Comparison of ENCODE assay signal across 19 cellular contexts in genomic region chr2:181789827-181790448, GRCh38.
DNase-seq lines count a peak whose midpoint lies in the region; ATAC-seq and TF ChIP-seq lines count a peak whose summit lies in the region.
"Had no signal": no experiment of that assay in that cellular context is flagged by ENCODE, and none has a peak within 500 bp of the region (broad histone marks: within the 10 kb centered on the region; RNA-seq: fewer than 3 reads in every experiment).

No MANE protein-coding gene starts in this region.

- in situ Hi-C loops in GM13977 (cut with MboI; ENCODE audit: low pct_unique_long_range_greater_than_20kb, low sequenced_read_pairs, unreplicated experiment): no loop called here

- H3K4me1 ChIP-seq in SJSA1 (replicated peaks): peaks cover 56% of the 10 kb centered on the region
- peaks cover 38% of the 10 kb centered on the region for H3K4me1 ChIP-seq in mucosa of descending colon (ENCODE audit: low read depth)

- H3K27me3 ChIP-seq in SJSA1 (replicated peaks): no peaks in the 10 kb centered on the region
- H3K27me3 ChIP-seq: body of pancreas had no signal

- intact Hi-C loops in mucosa of descending colon (cut with DNase I, micrococcal nuclease): no loop called here

- H3K4me3 Mint-ChIP-seq in immature natural killer cell: no peak overlapping the region
- H3K4me3 Mint-ChIP-seq: mesothelial cell of epicardium had no signal

- peaks cover 0 to 7% (median 3%) of the 10 kb centered on the region in 3 donors for H3K27me3 Mint-ChIP-seq in immature natural killer cell (ENCODE audit: low read depth in 3 of 3)

- TF ChIP-seq CTCF in mucosa of descending colon (IDR thresholded peaks at IDR 0.05) (no peak), GM13977 (IDR thresholded peaks at IDR 0.05; ENCODE audit: extremely low read depth, insufficient read depth, missing control alignments) (no peak)

- peaks cover 0 to 6% (median 0%) of the 10 kb centered on the region in 6 donors for H3K9me3 Mint-ChIP-seq in immature natural killer cell

- H3K9me3 ChIP-seq in SJSA1 (replicated peaks) (no peaks in the 10 kb centered on the region; the same call in 1 of the 2 replicates), mucosa of descending colon (no peaks in the 10 kb centered on the region)
- H3K9me3 ChIP-seq: body of pancreas had no signal

- H3K27ac ChIP-seq in SJSA1: peak overlapping the region; percentile 98
- H3K27ac ChIP-seq: C4-2B had no signal

- no peaks in the 10 kb centered on the region for H3K36me3 Mint-ChIP-seq in immature natural killer cell

- H3K36me3 ChIP-seq in SJSA1 (no peaks in the 10 kb centered on the region), mucosa of descending colon (ENCODE audit: low read depth) (no peaks in the 10 kb centered on the region)

- H3K4me1 Mint-ChIP-seq in immature natural killer cell: no peaks in the 10 kb centered on the region

- ATAC-seq in GM19035 (IDR thresholded peaks at IDR 0.05; ENCODE audit: unreplicated experiment) (peak; percentile 33), HG02759 (IDR thresholded peaks at IDR 0.05; ENCODE audit: unreplicated experiment) (peak; percentile 25), mucosa of descending colon (peak; percentile 32)
- ATAC-seq: body of pancreas had no signal

- peak in 1 of 2 experiments; percentile 26 for DNase-seq in SJSA1 (ENCODE audit: low read depth in 1 of 2, low spot score in 2 of 2)
- no peak for DNase-seq in mucosa of descending colon
- DNase-seq in HuH-7.5 (ENCODE audit: low spot score): no peak
- no peak for DNase-seq in GM13977 (ENCODE audit: low spot score)
- no peak for DNase-seq in NCI-H510A treated with DMSO at 0.1 percent for 48 hours (lab: John Stamatoyannopoulos, UW)
- DNase-seq in immature natural killer cell: no peak
- DNase-seq: activated CD4-positive, alpha-beta T cell treated with anti-CD3 and anti-CD28 coated beads, Interleukin-2, amount 50 U/mL, for 1 hour; activated effector memory CD4-positive, alpha-beta T cell treated with anti-CD3 and anti-CD28 coated beads, Interleukin-2, amount 50 U/mL, for 16 hours; body of pancreas; effector CD4-positive, alpha-beta T cell; KG1; NCI-H1436; NCI-H510A; occipital lobe; small intestine had no signal

- H3K4me3 ChIP-seq in SJSA1: no peak overlapping the region
- no peak overlapping the region for H3K4me3 ChIP-seq in mucosa of descending colon
- H3K4me3 ChIP-seq: body of pancreas had no signal

- no peak overlapping the region for H3K27ac Mint-ChIP-seq in immature natural killer cell
- H3K27ac Mint-ChIP-seq: mesothelial cell of epicardium had no signal
